In genomic region chr15:25182098-25182478, GRCh38 we compare ENCODE assay signal across 11 cellular contexts.
"Had no signal": no experiment of that assay in that cellular context is flagged by ENCODE, and none has a peak within 500 bp of the region (broad histone marks: within the 10 kb centered on the region; RNA-seq: fewer than 3 reads in every experiment).

No MANE protein-coding gene starts in this region.

- H3K4me3 Mint-ChIP-seq: memory B cell; naive thymus-derived CD8-positive, alpha-beta T cell; stimulated activated naive CD8-positive, alpha-beta T cell treated with anti-CD3 and anti-CD28 coated beads, Interleukin-15, Interleukin-2, amounts not matched to agents 100 ng/mL and 50 ng/mL, for 24 hours; T-helper 2 cell treated with Interferon-gamma antibody and Interleukin-4, amounts not matched to agents 5 μg/mL and 100 μg/mL, for 36 hours had no signal

- H3K27ac Mint-ChIP-seq: memory B cell; naive thymus-derived CD8-positive, alpha-beta T cell; stimulated activated naive CD8-positive, alpha-beta T cell treated with anti-CD3 and anti-CD28 coated beads, Interleukin-15, Interleukin-2, amounts not matched to agents 100 ng/mL and 50 ng/mL, for 24 hours; T-helper 2 cell treated with Interferon-gamma antibody and Interleukin-4, amounts not matched to agents 5 μg/mL and 100 μg/mL, for 36 hours had no signal

- H3K27me3 Mint-ChIP-seq: memory B cell; naive thymus-derived CD8-positive, alpha-beta T cell; stimulated activated naive CD8-positive, alpha-beta T cell treated with anti-CD3 and anti-CD28 coated beads, Interleukin-15, Interleukin-2, amounts not matched to agents 100 ng/mL and 50 ng/mL, for 24 hours had no signal

- ATAC-seq: gastroesophageal sphincter; heart right ventricle; left colon; naive thymus-derived CD8-positive, alpha-beta T cell had no signal

- DNase-seq: activated CD4-positive, CD25-positive, alpha-beta regulatory T cell; erythroblast; small intestine; stimulated activated CD8-positive, alpha-beta memory T cell treated with anti-CD3 and anti-CD28 coated beads, Interleukin-4, amount 100 ng/mL, for 48 hours had no signal

- H3K4me1 Mint-ChIP-seq: memory B cell; naive thymus-derived CD8-positive, alpha-beta T cell had no signal

- H3K9me3 Mint-ChIP-seq: stimulated activated naive CD8-positive, alpha-beta T cell treated with anti-CD3 and anti-CD28 coated beads, Interleukin-15, Interleukin-2, amounts not matched to agents 100 ng/mL and 50 ng/mL, for 24 hours had no signal

- H3K36me3 Mint-ChIP-seq: memory B cell had no signal
